8 cellular contexts compared by ENCODE assay signal in the genomic region with DNA sequence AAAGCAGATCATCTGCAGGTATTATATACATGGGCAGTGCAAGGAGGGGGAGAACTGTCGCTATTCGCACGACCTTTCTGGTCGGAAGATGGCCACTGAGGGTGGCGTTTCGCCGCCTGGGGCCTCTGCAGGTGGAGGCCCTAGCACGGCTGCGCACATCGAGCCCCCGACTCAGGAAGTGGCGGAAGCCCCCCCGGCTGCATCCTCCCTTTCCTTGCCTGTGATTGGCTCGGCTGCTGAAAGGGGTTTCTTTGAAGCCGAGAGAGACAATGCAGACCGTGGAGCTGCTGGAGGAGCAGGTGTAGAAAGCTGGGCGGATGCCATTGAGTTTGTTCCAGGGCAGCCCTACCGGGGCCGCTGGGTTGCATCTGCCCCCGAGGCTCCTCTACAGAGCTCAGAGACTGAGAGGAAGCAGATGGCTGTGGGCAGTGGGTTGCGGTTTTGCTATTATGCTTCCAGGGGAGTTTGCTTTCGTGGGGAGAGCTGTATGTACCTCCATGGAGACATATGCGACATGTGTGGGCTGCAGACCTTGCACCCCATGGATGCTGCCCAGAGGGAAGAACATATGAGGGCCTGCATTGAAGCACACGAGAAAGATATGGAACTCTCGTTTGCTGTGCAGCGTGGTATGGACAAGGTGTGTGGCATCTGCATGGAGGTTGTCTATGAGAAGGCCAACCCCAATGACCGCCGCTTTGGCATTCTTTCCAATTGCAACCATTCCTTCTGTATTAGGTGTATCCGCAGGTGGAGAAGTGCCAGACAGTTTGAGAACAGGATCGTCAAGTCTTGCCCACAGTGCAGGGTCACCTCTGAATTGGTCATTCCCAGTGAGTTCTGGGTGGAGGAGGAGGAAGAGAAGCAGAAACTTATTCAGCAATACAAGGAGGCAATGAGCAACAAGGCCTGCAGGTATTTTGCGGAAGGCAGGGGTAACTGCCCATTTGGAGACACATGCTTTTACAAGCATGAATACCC. TPM values are rescaled to one million over a fixed set of nuclear protein-coding genes. Genes with fewer than 3 reads are reported as not detected.
DNase-seq lines count a peak whose midpoint lies in the region; ATAC-seq and TF ChIP-seq lines count a peak whose summit lies in the region.

No MANE protein-coding gene starts in this region.

- WGBS in transverse colon (ENCODE audit: low coverage in 1 of 2), 2 donors, result 80 to 90% methylated on average over 6 to 31 of the region's 31 CpGs

- intact Hi-C loops in HCT116 (cut with micrococcal nuclease), result no loop called here
- intact Hi-C loops in transverse colon (cut with DNase I; ENCODE audit: low total_unique reads), result no loop called here

- RAD21 ChIA-PET in HCT116 (lab: Charles Lee; ENCODE audit: low non-redundant PET in 1 of 2, low total read pairs in 2 of 2, uncharacterized antibody in 2 of 2, unreplicated experiment in 2 of 2), result no interaction called here

- in situ Hi-C loops in transverse colon (cut with MboI; ENCODE audit: low pct_ligation_motif_present in 1 of 4, low pct_unique_long_range_greater_than_20kb in 1 of 4, low sequenced_read_pairs in 3 of 4), result loop anchor here in 1 of 4 donors (10.0 kb wide), 1 partner anchor 62 kb away; no protein-coding TSS in a partner anchor

- POLR2A ChIA-PET in HCT116 (lab: Charles Lee), result interaction anchor here (0.7 kb wide), 1 partner anchor 8 kb away, joined by 3 read pairs; no protein-coding TSS in a partner anchor

- H3K27ac ChIP-seq in HCT116 (ENCODE audit: low read depth, low read length), result peak overlapping the region; percentile 98
- peak overlapping the region in 1 of 2 donors; percentile 38 for H3K27ac ChIP-seq in mucosa of rectum (ENCODE audit: low read depth in 2 of 2, low read length in 2 of 2)
- H3K27ac ChIP-seq in transverse colon, result peak overlapping the region in 1 of 4 donors; percentile 54

- TF ChIP-seq CTCF in HCT116 (IDR thresholded peaks at IDR 0.05 in 2 of 3, conservative IDR thresholded peaks at IDR 0.05 in 1 of 3; ENCODE audit: borderline replicate concordance in 1 of 3, insufficient read depth in 1 of 3, low read depth in 2 of 3, low read length in 2 of 3) (no peak), omental fat pad (IDR thresholded peaks at IDR 0.05) (no peak), transverse colon (IDR thresholded peaks at IDR 0.05) (no peak)

- ATAC-seq in HCT116, result peak; percentile 68
- ATAC-seq in HG03039 (IDR thresholded peaks at IDR 0.05; ENCODE audit: unreplicated experiment), result no peak
- ATAC-seq in omental fat pad (ENCODE audit: low FRiP score), result no peak
- no peak for ATAC-seq in HG03196 (IDR thresholded peaks at IDR 0.05; ENCODE audit: unreplicated experiment)

- H3K9ac ChIP-seq in HCT116 (ENCODE audit: low read length) (peak overlapping the region; percentile 98), mucosa of rectum (ENCODE audit: low read depth in 1 of 2, low read length in 2 of 2) (no peak overlapping the region)

- no peaks in the 10 kb centered on the region for H3K9me3 ChIP-seq in HCT116 (ENCODE audit: control insufficient read depth in 1 of 2, insufficient read depth in 1 of 2, low read depth in 1 of 2, low read length in 2 of 2)
- H3K9me3 ChIP-seq in mucosa of rectum (ENCODE audit: control insufficient read depth in 2 of 2, low read length in 2 of 2), result no peaks in the 10 kb centered on the region
- H3K9me3 ChIP-seq in transverse colon, result no peaks in the 10 kb centered on the region

- peak; percentile 29 for DNase-seq in HCT116 (ENCODE audit: low read depth, low spot score)
- DNase-seq in NCI-H524 (lab: John Stamatoyannopoulos, UW), result peak; percentile 93
- DNase-seq in activated naive CD4-positive, alpha-beta T cell treated with Interleukin-2 at 50 U/mL for 16 hours, result peak; percentile 5
- DNase-seq in omental fat pad (ENCODE audit: low spot score), result no peak
- DNase-seq in transverse colon, result no peak

- TF ChIP-seq EP300 in transverse colon (IDR thresholded peaks at IDR 0.05; ENCODE audit: low read depth), result no peak

- BruUV-seq in HCT116 (replicated peaks; lab: Mats Ljungman, UMichigan), result no TSS peak

- no peaks in the 10 kb centered on the region for H3K9me2 ChIP-seq in HCT116 (ENCODE audit: insufficient read depth)

- peak; percentile 38 for TF ChIP-seq POLR2A in HCT116 (IDR thresholded peaks at IDR 0.05; ENCODE audit: borderline replicate concordance, extremely low read depth, insufficient read depth, insufficient read length)
- TF ChIP-seq POLR2A in transverse colon (IDR thresholded peaks at IDR 0.05), result no peak

- H3K36me3 ChIP-seq in HCT116 (ENCODE audit: control insufficient read depth in 1 of 2, insufficient read depth in 2 of 2, low read length in 2 of 2) (peaks cover 4 to 12% of the 10 kb centered on the region in 2 experiments; a peak in 3 of 4 replicates), mucosa of rectum (ENCODE audit: control insufficient read depth in 2 of 2, insufficient read depth in 2 of 2, low read length in 2 of 2) (no peaks in the 10 kb centered on the region), transverse colon (no peaks in the 10 kb centered on the region)

- no peak for TF ChIP-seq RAD21 in HCT116 (IDR thresholded peaks at IDR 0.05; ENCODE audit: low read depth)

- peak overlapping the region; percentile 83 for H3K4me2 ChIP-seq in HCT116 (ENCODE audit: low read length)

- CTCF ChIA-PET in HCT116 (lab: Charles Lee), result interaction anchor here (0.9 kb wide), 1 partner anchor 8 kb away, joined by 3 read pairs; no protein-coding TSS in a partner anchor

- peaks cover 15 to 28% of the 10 kb centered on the region in 2 experiments for H3K4me1 ChIP-seq in HCT116 (ENCODE audit: control insufficient read depth in 1 of 2, insufficient read depth in 2 of 2, low read length in 2 of 2)
- H3K4me1 ChIP-seq in mucosa of rectum (ENCODE audit: control insufficient read depth in 2 of 2, insufficient read depth in 2 of 2, low read length in 2 of 2), result no peaks in the 10 kb centered on the region
- peaks cover 0 to 5% (median 0%) of the 10 kb centered on the region in 4 donors for H3K4me1 ChIP-seq in transverse colon

- no peaks in the 10 kb centered on the region for H4K20me1 ChIP-seq in HCT116 (ENCODE audit: insufficient read depth)

- H3K4me3 ChIP-seq in HCT116 (replicated peaks in 1 of 2; ENCODE audit: low read depth in 1 of 2, low read length in 2 of 2) (peak overlapping the region; percentile 85 to 99), mucosa of rectum (ENCODE audit: low read length in 2 of 2) (peak overlapping the region; percentile 10 to 56), transverse colon (peak overlapping the region in 2 of 4 donors; percentile 4 to 7)

- H2AFZ ChIP-seq in HCT116 (ENCODE audit: low read depth, low read length, poor library complexity, severe bottlenecking), result no peak overlapping the region

- peaks cover 58% of the 10 kb centered on the region for H3K79me2 ChIP-seq in HCT116 (ENCODE audit: insufficient read depth, low read length)

- no peaks in the 10 kb centered on the region for H3K27me3 ChIP-seq in HCT116 (ENCODE audit: insufficient read depth, low read length)
- no peaks in the 10 kb centered on the region for H3K27me3 ChIP-seq in mucosa of rectum (ENCODE audit: control insufficient read depth in 2 of 2, insufficient read depth in 2 of 2, low read length in 2 of 2)
- H3K27me3 ChIP-seq in transverse colon, result peaks cover 6% of the 10 kb centered on the region

TF ChIP-seq in HCT116, 20 proteins besides CTCF, POLR2A, EP300 and RAD21:
- TF ChIP-seq CBX3 (IDR thresholded peaks at IDR 0.05; ENCODE audit: low read depth) (no peak), ZFX (IDR thresholded peaks at IDR 0.05) (peak; percentile 77), TCF7L2 (IDR thresholded peaks at IDR 0.05; ENCODE audit: borderline replicate concordance, extremely low read depth, insufficient read depth, insufficient read length) (peak; percentile 96), POLR2AphosphoS5 (IDR thresholded peaks at IDR 0.05; ENCODE audit: low read depth, low read length) (0 out of 2 replicates have a peak, but pooled peaks have one; percentile 4)

RNA-seq across cellular contexts. Expression of a gene that starts 0.9 kb away (rescaled TPM):
- total RNA-seq in HCT116 (2021; ENCODE audit: unreplicated experiment) (10.1 TPM), omental fat pad (1 to 10 TPM in 1 of 4 donors, not detected in 3; 1.4 TPM), transverse colon (1 to 10 TPM in 1 of 4 donors, under 1 TPM in 2, not detected in 1; 0.14 to 3.2 (median 0.80) TPM)
- polyA plus RNA-seq in HCT116 (2012), result 4.9 and 5.7 TPM in 2 replicates

Comparison
In these comparisons a context has a peak if more than half of its experiments do, and no peak if none do; other contexts are left out.
1. DNase-seq: peak in HCT116 (single experiment), NCI-H524 (2 of 2) and activated naive CD4-positive, alpha-beta T cell treated with Interleukin-2 at 50 U/mL for 16 hours (single experiment); none in omental fat pad (single experiment) and transverse colon (single experiment).